Comparison of ENCODE assay signal across 20 cellular contexts in genomic region chr17:66930933-66931332, GRCh38. TPM values are rescaled to one million over a fixed set of nuclear protein-coding genes. Genes with fewer than 3 reads are reported as not detected.
DNase-seq lines count a peak whose midpoint lies in the region; ATAC-seq and TF ChIP-seq lines count a peak whose summit lies in the region.
"Had no signal": no experiment of that assay in that cellular context is flagged by ENCODE, and none has a peak within 500 bp of the region (broad histone marks: within the 10 kb centered on the region; RNA-seq: fewer than 3 reads in every experiment).

No MANE protein-coding gene starts in this region.

- no peaks in the 10 kb centered on the region for H3F3A ChIP-seq in PC-9 (ENCODE audit: insufficient read depth, low read depth)

- H3K79me2 ChIP-seq in PC-9 (ENCODE audit: low read depth) = no peaks in the 10 kb centered on the region

- H3K27me3 Mint-ChIP-seq in activated CD8-positive, alpha-beta T cell treated with anti-CD3 and anti-CD28 coated beads for 36 hours = peaks cover 25% of the 10 kb centered on the region
- peaks cover 32% of the 10 kb centered on the region for H3K27me3 Mint-ChIP-seq in activated CD8-positive, alpha-beta T cell treated with anti-CD3 and anti-CD28 coated beads, Interleukin-2, amount 10 ng/mL, durations not matched to agents 7 days and 5 days (ENCODE audit: low read depth)

- no peak for TF ChIP-seq CTCF in activated CD8-positive, alpha-beta T cell treated with anti-CD3 and anti-CD28 coated beads for 36 hours (IDR thresholded peaks at IDR 0.05)
- TF ChIP-seq CTCF in PC-9 (conservative IDR thresholded peaks at IDR 0.05) (no peak), spleen (IDR thresholded peaks at IDR 0.05 in 8 of 11, conservative IDR thresholded peaks at IDR 0.05 in 3 of 11) (no peak)

- intact Hi-C loops in activated CD8-positive, alpha-beta T cell treated with anti-CD3 and anti-CD28 coated beads for 36 hours (cut with micrococcal nuclease) = no loop called here
- intact Hi-C loops in PC-9 (cut with micrococcal nuclease; ENCODE audit: unreplicated experiment) (no loop called here), spleen (cut with DNase I; ENCODE audit: low total_unique reads) (no loop called here)

- H2AFZ ChIP-seq in PC-9 = no peak overlapping the region
- H2AFZ ChIP-seq: neural progenitor cell had no signal

- CTCF ChIA-PET in activated CD8-positive, alpha-beta T cell treated with anti-CD3 and anti-CD28 coated beads for 36 hours (lab: Charles Lee) = no interaction called here
- CTCF ChIA-PET in activated CD8-positive, alpha-beta T cell treated with anti-CD3 and anti-CD28 coated beads, Interleukin-2, amount 10 ng/mL, durations not matched to agents 7 days and 5 days (lab: Charles Lee) = no interaction called here
- CTCF ChIA-PET in PC-9 (lab: Charles Lee) = no interaction called here

- WGBS in spleen, 5 donors = 60 to 78% (median 72%) methylated on average over 3 of the region's 3 CpGs

- no peak overlapping the region for H3K4me2 ChIP-seq in PC-9
- H3K4me2 ChIP-seq: neural progenitor cell had no signal

- no peaks in the 10 kb centered on the region for H4K20me1 ChIP-seq in PC-9 (ENCODE audit: insufficient read depth)

- H3K4me1 ChIP-seq in PC-9 (replicated peaks; ENCODE audit: insufficient read depth) (no peaks in the 10 kb centered on the region), spleen (no peaks in the 10 kb centered on the region)
- H3K4me1 ChIP-seq: right atrium auricular region, thyroid gland had no signal

- no peaks in the 10 kb centered on the region for H3K36me3 ChIP-seq in PC-9 (ENCODE audit: low read depth)
- H3K36me3 ChIP-seq in spleen = no peaks in the 10 kb centered on the region
- H3K36me3 ChIP-seq: neural progenitor cell, right atrium auricular region, thyroid gland had no signal

- H3K27ac ChIP-seq in PC-9 (no peak overlapping the region), spleen (no peak overlapping the region)
- H3K27ac ChIP-seq: neural progenitor cell, right atrium auricular region, thyroid gland had no signal

- peaks cover 1% of the 10 kb centered on the region for H3K9me3 Mint-ChIP-seq in activated CD8-positive, alpha-beta T cell treated with anti-CD3 and anti-CD28 coated beads for 36 hours
- H3K9me3 Mint-ChIP-seq in activated CD8-positive, alpha-beta T cell treated with anti-CD3 and anti-CD28 coated beads, Interleukin-2, amount 10 ng/mL, durations not matched to agents 7 days and 5 days (ENCODE audit: insufficient read depth) = no peaks in the 10 kb centered on the region
- H3K9me3 Mint-ChIP-seq: activated naive CD4-positive, alpha-beta T cell treated with anti-CD3 and anti-CD28 coated beads, Interleukin-2, amount 10 ng/mL, durations not matched to agents 7 days and 5 days had no signal

- no peaks in the 10 kb centered on the region for H3K4me1 Mint-ChIP-seq in activated CD8-positive, alpha-beta T cell treated with anti-CD3 and anti-CD28 coated beads for 36 hours (ENCODE audit: low read depth)
- no peaks in the 10 kb centered on the region for H3K4me1 Mint-ChIP-seq in activated CD8-positive, alpha-beta T cell treated with anti-CD3 and anti-CD28 coated beads, Interleukin-2, amount 10 ng/mL, durations not matched to agents 7 days and 5 days (ENCODE audit: low read depth)
- H3K4me1 Mint-ChIP-seq: activated naive CD4-positive, alpha-beta T cell treated with anti-CD3 and anti-CD28 coated beads, Interleukin-2, amount 10 ng/mL, durations not matched to agents 7 days and 5 days; CD4-positive, CD25-positive, alpha-beta regulatory T cell had no signal

- no peaks in the 10 kb centered on the region for H3K36me3 Mint-ChIP-seq in activated CD8-positive, alpha-beta T cell treated with anti-CD3 and anti-CD28 coated beads for 36 hours (ENCODE audit: low read depth)
- no peaks in the 10 kb centered on the region for H3K36me3 Mint-ChIP-seq in activated CD8-positive, alpha-beta T cell treated with anti-CD3 and anti-CD28 coated beads, Interleukin-2, amount 10 ng/mL, durations not matched to agents 7 days and 5 days (ENCODE audit: low read depth)
- H3K36me3 Mint-ChIP-seq: activated naive CD4-positive, alpha-beta T cell treated with anti-CD3 and anti-CD28 coated beads, Interleukin-2, amount 10 ng/mL, durations not matched to agents 7 days and 5 days; CD4-positive, CD25-positive, alpha-beta regulatory T cell; neural progenitor cell had no signal

- POLR2A ChIA-PET in activated CD8-positive, alpha-beta T cell treated with anti-CD3 and anti-CD28 coated beads for 36 hours (lab: Charles Lee) = no interaction called here
- POLR2A ChIA-PET in activated CD8-positive, alpha-beta T cell treated with anti-CD3 and anti-CD28 coated beads, Interleukin-2, amount 10 ng/mL, durations not matched to agents 7 days and 5 days (lab: Charles Lee) = no interaction called here
- POLR2A ChIA-PET in PC-9 (lab: Charles Lee; ENCODE audit: unreplicated experiment) = no interaction called here

- DNase-seq in activated CD8-positive, alpha-beta T cell treated with anti-CD3 and anti-CD28 coated beads for 36 hours = peak; percentile 8
- no peak for DNase-seq in activated CD8-positive, alpha-beta T cell treated with anti-CD3 and anti-CD28 coated beads, Interleukin-2, amount 10 ng/mL, durations not matched to agents 7 days and 5 days
- DNase-seq in PC-9 = peak; percentile 41 to 48
- peak; percentile 5 to 10 for DNase-seq in erythroblast (lab: John Stamatoyannopoulos, UW)
- peak; percentile 30 for DNase-seq in spleen
- DNase-seq in SHP77 (lab: John Stamatoyannopoulos, UW) = no peak
- DNase-seq in amniotic stem cell (lab: John Stamatoyannopoulos, UW) = no peak
- DNase-seq: activated CD8-positive, alpha-beta memory T cell treated with anti-CD3 and anti-CD28 coated beads, Interleukin-2, amount 50 U/mL, for 48 hours; activated naive CD4-positive, alpha-beta T cell treated with anti-CD3 and anti-CD28 coated beads, Interleukin-2, amount 10 ng/mL, durations not matched to agents 7 days and 5 days; CD4-positive, CD25-positive, alpha-beta regulatory T cell; effector CD4-positive, alpha-beta T cell; GF-D8; NCI-H1092; stimulated activated CD8-positive, alpha-beta memory T cell treated with anti-CD3 and anti-CD28 coated beads, Interleukin-4, amount 100 ng/mL, for 48 hours; thyroid gland had no signal

- no peak for TF ChIP-seq POLR2A in erythroblast (IDR thresholded peaks at IDR 0.05; ENCODE audit: low read length)
- no peak for TF ChIP-seq POLR2A in spleen (IDR thresholded peaks at IDR 0.05)

- H3K27me3 ChIP-seq in PC-9 (ENCODE audit: insufficient read depth, low read depth) (no peaks in the 10 kb centered on the region), spleen (replicated peaks in 1 of 7) (peaks cover 0 to 31% (median 0%) of the 10 kb centered on the region in 7 donors)
- H3K27me3 ChIP-seq: neural progenitor cell, right atrium auricular region, thyroid gland had no signal

- H3K4me3 Mint-ChIP-seq in activated CD8-positive, alpha-beta T cell treated with anti-CD3 and anti-CD28 coated beads for 36 hours = no peak overlapping the region
- H3K4me3 Mint-ChIP-seq in activated CD8-positive, alpha-beta T cell treated with anti-CD3 and anti-CD28 coated beads, Interleukin-2, amount 10 ng/mL, durations not matched to agents 7 days and 5 days = no peak overlapping the region
- H3K4me3 Mint-ChIP-seq: activated naive CD4-positive, alpha-beta T cell treated with anti-CD3 and anti-CD28 coated beads, Interleukin-2, amount 10 ng/mL, durations not matched to agents 7 days and 5 days; CD4-positive, CD25-positive, alpha-beta regulatory T cell; neural progenitor cell had no signal

- H3K27ac Mint-ChIP-seq in activated CD8-positive, alpha-beta T cell treated with anti-CD3 and anti-CD28 coated beads for 36 hours = no peak overlapping the region
- no peak overlapping the region for H3K27ac Mint-ChIP-seq in activated CD8-positive, alpha-beta T cell treated with anti-CD3 and anti-CD28 coated beads, Interleukin-2, amount 10 ng/mL, durations not matched to agents 7 days and 5 days
- H3K27ac Mint-ChIP-seq: activated naive CD4-positive, alpha-beta T cell treated with anti-CD3 and anti-CD28 coated beads, Interleukin-2, amount 10 ng/mL, durations not matched to agents 7 days and 5 days; CD4-positive, CD25-positive, alpha-beta regulatory T cell; neural progenitor cell had no signal

- H3K9me2 ChIP-seq in PC-9 (ENCODE audit: insufficient read depth) = no peaks in the 10 kb centered on the region

- no peaks in the 10 kb centered on the region for H3K9me3 ChIP-seq in PC-9 (ENCODE audit: insufficient read depth, low read depth)
- peaks cover 0 to 6% (median 0%) of the 10 kb centered on the region in 8 donors for H3K9me3 ChIP-seq in spleen
- H3K9me3 ChIP-seq: right atrium auricular region, thyroid gland had no signal

- no TSS peak for BruUV-seq in PC-9 (replicated peaks; lab: Mats Ljungman, UMichigan)

- no peak for ATAC-seq in activated CD8-positive, alpha-beta T cell treated with anti-CD3 and anti-CD28 coated beads for 36 hours
- ATAC-seq in activated CD8-positive, alpha-beta T cell treated with anti-CD3 and anti-CD28 coated beads, Interleukin-2, amount 10 ng/mL, durations not matched to agents 7 days and 5 days = no peak
- no peak for ATAC-seq in HG03135 (IDR thresholded peaks at IDR 0.05; ENCODE audit: unreplicated experiment)
- ATAC-seq: activated CD4-positive, CD25-positive, alpha-beta regulatory T cell treated with anti-CD3 and anti-CD28 coated beads, Interleukin-2, amount 50 U/mL, for 24 hours had no signal

- H3K4me3 ChIP-seq in PC-9 = no peak overlapping the region
- no peak overlapping the region for H3K4me3 ChIP-seq in spleen
- H3K4me3 ChIP-seq: neural progenitor cell, right atrium auricular region, thyroid gland had no signal

RNA-seq across cellular contexts. Expression of gene CACNG4, which starts 33.6 kb away (rescaled TPM):
- total RNA-seq in activated CD8-positive, alpha-beta T cell treated with anti-CD3 and anti-CD28 coated beads for 36 hours = not detected
- total RNA-seq in activated CD8-positive, alpha-beta T cell treated with anti-CD3 and anti-CD28 coated beads, Interleukin-2, amount 10 ng/mL, durations not matched to agents 7 days and 5 days = not detected
- total RNA-seq in PC-9 (2021) (45.1 and 46.3 TPM in 2 replicates), spleen (not detected)
- polyA plus RNA-seq in spleen = not detected
- total RNA-seq: CD4-positive, CD25-positive, alpha-beta regulatory T cell; lung microvascular endothelial cell had no signal
- polyA plus RNA-seq: CD4-positive, CD25-positive, alpha-beta regulatory T cell had no signal

Comparison
In these comparisons a context has a peak if more than half of its experiments do, and no peak if none do; other contexts are left out.
1. DNase-seq: peak in activated CD8-positive, alpha-beta T cell treated with anti-CD3 and anti-CD28 coated beads for 36 hours (single experiment), PC-9 (2 of 2), erythroblast (2 of 2) and spleen (single experiment); none in activated CD8-positive, alpha-beta T cell treated with anti-CD3 and anti-CD28 coated beads, Interleukin-2, amount 10 ng/mL, durations not matched to agents 7 days and 5 days (single experiment), SHP77 (0 of 2) and amniotic stem cell (single experiment).
2. RNA of gene CACNG4, which starts 33.6 kb away (total RNA-seq): 45.1 to 46.3 TPM in PC-9; not detected in activated CD8-positive, alpha-beta T cell treated with anti-CD3 and anti-CD28 coated beads for 36 hours, not detected in activated CD8-positive, alpha-beta T cell treated with anti-CD3 and anti-CD28 coated beads, Interleukin-2, amount 10 ng/mL, durations not matched to agents 7 days and 5 days and not detected in spleen; every median in the first group is over 10 times any median in the second.